Comparison of ENCODE assay signal across 1 cellular context in genomic region chr16:56347166-56347565, GRCh38.
TF ChIP-seq lines count a peak whose summit lies in the region.

No MANE protein-coding gene starts in this region.

TF ChIP-seq in GM23338, 12 proteins besides CTCF, POLR2A, EP300 and RAD21 (continued from another document):
- no peak for TF ChIP-seq ZNF462 (CRISPR knock-in tag; IDR thresholded peaks at IDR 0.05)
